17 cellular contexts compared by ENCODE assay signal in genomic region chr2:100907832-100908231, GRCh38.
"Had no signal": no experiment of that assay in that cellular context is flagged by ENCODE, and none has a peak within 500 bp of the region (broad histone marks: within the 10 kb centered on the region; RNA-seq: fewer than 3 reads in every experiment).

No MANE protein-coding gene starts in this region.

- DNase-seq: activated CD4-positive, alpha-beta T cell treated with anti-CD3 and anti-CD28 coated beads for 48 hours; activated CD4-positive, alpha-beta T cell treated with anti-CD3 and anti-CD28 coated beads, Interleukin-2, amount 50 U/mL, for 48 hours; activated T-cell treated with anti-CD3 and anti-CD28 coated beads, Interleukin-2, amount 50 U/mL, for 48 hours; central memory CD4-positive, alpha-beta T cell; gastrocnemius medialis; islet precursor cell; left ventricle myocardium inferior; pancreas; retina; stimulated activated CD4-positive, alpha-beta T cell treated with anti-CD3 and anti-CD28 coated beads, Interleukin-1b, Interleukin-23, amount 100 ng/mL, for 48 hours; stimulated activated CD4-positive, alpha-beta T cell treated with anti-CD3 and anti-CD28 coated beads, Interleukin-4, amount 100 ng/mL, for 4 hours; stimulated activated CD8-positive, alpha-beta memory T cell treated with anti-CD3 and anti-CD28 coated beads, Interleukin-4, amount 100 ng/mL, for 48 hours; WERI-Rb-1 had no signal

- H3K9me3 Mint-ChIP-seq: activated T-helper 2 cell treated with anti-CD3 and anti-CD28 coated beads, Interferon-gamma antibody, Interleukin-2, Interleukin-4, amounts not matched to agents 10 μg/mL and 5 μg/mL and 100 μg/mL, durations not matched to agents 14 hours and 24 hours and 36 hours; stimulated activated memory B cell treated with anti-CD40 and anti-IgM and Interleukin-4, amounts not matched to agents 10 μg/mL and 1 μg/mL and 100 μg/mL, for 72 hours had no signal

- H3K36me3 Mint-ChIP-seq: stimulated activated memory B cell treated with anti-CD40 and anti-IgM and Interleukin-4, amounts not matched to agents 10 μg/mL and 1 μg/mL and 100 μg/mL, for 72 hours had no signal

- H3K27ac Mint-ChIP-seq: activated naive CD8-positive, alpha-beta T cell; activated T-helper 2 cell treated with anti-CD3 and anti-CD28 coated beads, Interferon-gamma antibody, Interleukin-2, Interleukin-4, amounts not matched to agents 10 μg/mL and 5 μg/mL and 100 μg/mL, durations not matched to agents 14 hours and 24 hours and 36 hours; stimulated activated memory B cell treated with anti-CD40 and anti-IgM and Interleukin-4, amounts not matched to agents 10 μg/mL and 1 μg/mL and 100 μg/mL, for 72 hours had no signal

- H3K27me3 Mint-ChIP-seq: activated naive CD8-positive, alpha-beta T cell had no signal

- ATAC-seq: activated CD4-positive, CD25-positive, alpha-beta regulatory T cell treated with anti-CD3 and anti-CD28 coated beads, Interleukin-2, amount 50 U/mL, for 24 hours; gastrocnemius medialis; pancreas; stimulated activated memory B cell treated with anti-CD40 and anti-IgM and Interleukin-4, amounts not matched to agents 10 μg/mL and 1 μg/mL and 100 μg/mL, for 72 hours had no signal

- H3K4me3 Mint-ChIP-seq: activated naive CD8-positive, alpha-beta T cell; stimulated activated memory B cell treated with anti-CD40 and anti-IgM and Interleukin-4, amounts not matched to agents 10 μg/mL and 1 μg/mL and 100 μg/mL, for 72 hours had no signal

- H3K4me1 Mint-ChIP-seq: stimulated activated memory B cell treated with anti-CD40 and anti-IgM and Interleukin-4, amounts not matched to agents 10 μg/mL and 1 μg/mL and 100 μg/mL, for 72 hours had no signal
